ENCODE assay signal across 29 cellular contexts in the genomic region with DNA sequence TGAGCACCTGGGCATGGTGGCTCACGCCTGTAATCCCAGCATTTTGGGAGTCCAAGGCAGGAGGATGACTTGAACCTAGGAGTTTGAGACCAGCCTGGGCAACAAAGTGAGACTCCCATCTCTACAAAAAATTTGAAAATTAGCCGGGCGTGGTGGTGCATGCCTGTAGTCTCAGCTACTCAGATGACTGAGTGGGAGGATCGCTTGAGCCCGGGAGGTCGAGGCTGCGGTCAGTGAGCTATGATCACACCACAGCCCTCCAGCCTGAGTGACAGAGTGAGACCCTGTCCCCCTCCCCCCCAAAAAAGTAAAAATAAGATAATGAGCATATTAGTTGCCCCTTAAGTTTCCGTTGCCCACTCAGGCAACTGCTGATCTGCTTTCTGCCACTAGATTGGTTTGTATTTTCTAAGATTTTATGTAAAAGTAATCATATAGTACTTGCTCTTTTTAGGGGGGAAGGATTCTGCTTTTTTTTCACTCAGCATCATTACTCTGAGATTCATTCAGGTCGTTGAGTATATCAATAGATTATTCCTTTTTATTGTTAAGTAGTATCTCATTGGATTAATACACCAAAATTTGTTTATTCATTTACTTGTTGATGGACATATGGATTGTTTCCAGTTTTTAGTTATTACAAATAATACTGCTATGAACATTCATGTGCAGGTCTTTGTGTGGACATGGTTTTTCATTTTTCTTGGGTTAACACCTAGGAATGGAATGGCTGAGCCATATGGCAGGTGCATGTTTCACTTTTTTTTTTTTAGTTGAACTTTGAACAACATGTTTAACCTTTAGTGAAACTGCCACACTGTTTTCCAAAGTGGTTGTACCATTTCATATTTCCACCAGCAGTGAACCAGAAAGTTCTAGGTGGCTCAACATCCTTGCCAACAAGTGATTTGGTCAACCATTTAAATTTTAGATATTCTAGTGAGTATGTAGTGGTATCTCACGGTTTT.
"Had no signal": no experiment of that assay in that cellular context is flagged by ENCODE, and none has a peak within 500 bp of the region (broad histone marks: within the 10 kb centered on the region; RNA-seq: fewer than 3 reads in every experiment).

No MANE protein-coding gene starts in this region.

- H3K9me3 ChIP-seq: neutrophil, pancreas, prostate gland, thoracic aorta, thyroid gland, tibial nerve, upper lobe of right lung, uterus had no signal

- H3K27ac ChIP-seq: neutrophil, pancreas, prostate gland, skin epidermis, spleen, thoracic aorta, thyroid gland, tibial nerve, upper lobe of right lung, uterus had no signal

- ATAC-seq: naive thymus-derived CD8-positive, alpha-beta T cell; natural killer cell treated with Interleukin-12 subunit alpha and Interleukin-12 subunit beta and Interleukin-15 and Interleukin-18, amount 100 ng/mL, for 72 hours; pancreas; right cardiac atrium; sciatic nerve; stimulated activated memory B cell treated with anti-CD40 and anti-IgM and Interleukin-4, amounts not matched to agents 10 μg/mL and 1 μg/mL and 100 μg/mL, for 72 hours; stimulated activated naive CD8-positive, alpha-beta T cell treated with anti-CD3 and anti-CD28 coated beads, Interleukin-15, amount 100 ng/mL, for 72 hours; stimulated activated naive CD8-positive, alpha-beta T cell treated with anti-CD3 and anti-CD28 coated beads, Interleukin-15, Interleukin-2, amounts not matched to agents 100 U/mL and 50 U/mL, for 24 hours; upper lobe of right lung had no signal

- H3K4me2 ChIP-seq: smooth muscle cell had no signal

- H3K4me3 ChIP-seq: pancreas, prostate gland, skin epidermis, smooth muscle cell, spleen, thoracic aorta, thyroid gland, tibial nerve, upper lobe of right lung, uterus had no signal

- DNase-seq: naive B cell; naive thymus-derived CD8-positive, alpha-beta T cell; nephron progenitor cell; nucleus accumbens; pancreas; right cardiac atrium; spleen; stimulated activated CD4-positive, alpha-beta T cell treated with anti-CD3 and anti-CD28 coated beads, Interleukin-12 subunit alpha, Interleukin-12 subunit beta, amount 100 ng/mL, for 4 hours; stimulated activated CD4-positive, alpha-beta T cell treated with anti-CD3 and anti-CD28 coated beads, Interleukin-1b, Interleukin-23, amount 100 ng/mL, for 48 hours; stimulated activated CD4-positive, alpha-beta T cell treated with anti-CD3 and anti-CD28 coated beads, Interleukin-4, amount 100 ng/mL, for 1 hour; stimulated activated CD4-positive, alpha-beta T cell treated with anti-CD3 and anti-CD28 coated beads, Interleukin-4, amount 100 ng/mL, for 4 hours; stimulated activated CD8-positive, alpha-beta memory T cell treated with anti-CD3 and anti-CD28 coated beads, Interleukin-4, amount 100 ng/mL, for 48 hours; stimulated activated naive CD4-positive, alpha-beta T cell; stimulated activated naive CD8-positive, alpha-beta T cell treated with anti-CD3 and anti-CD28 coated beads, Interleukin-15, amount 100 ng/mL, for 72 hours; stimulated activated naive CD8-positive, alpha-beta T cell treated with anti-CD3 and anti-CD28 coated beads, Interleukin-15, Interleukin-2, amounts not matched to agents 100 U/mL and 50 U/mL, for 24 hours; substantia nigra; thyroid gland; trophoblast cell; upper lobe of right lung; uterus had no signal

- FAIRE-seq: pancreas had no signal

- H3K4me1 ChIP-seq: pancreas, thyroid gland, tibial nerve, upper lobe of right lung had no signal

- H3K27me3 ChIP-seq: pancreas, spleen, thyroid gland, tibial nerve, upper lobe of right lung, uterus had no signal

- H3K36me3 ChIP-seq: neutrophil, pancreas, prostate gland, spleen, thoracic aorta, thyroid gland, tibial nerve, upper lobe of right lung, uterus had no signal
